Comparison of ENCODE assay signal across 8 cellular contexts in genomic region chr12:95942106-95942531, GRCh38. TPM values are rescaled to one million over a fixed set of nuclear protein-coding genes. Genes with fewer than 3 reads are reported as not detected.
DNase-seq lines count a peak whose midpoint lies in the region; ATAC-seq and TF ChIP-seq lines count a peak whose summit lies in the region.

No MANE protein-coding gene starts in this region.

- no peak for ATAC-seq in GM23338
- no peak for ATAC-seq in stimulated activated naive CD8-positive, alpha-beta T cell treated with anti-CD3 and anti-CD28 coated beads, Interleukin-15, amount 100 ng/mL, for 72 hours
- no peak for ATAC-seq in GM18858 (IDR thresholded peaks at IDR 0.05; ENCODE audit: unreplicated experiment)

- H3K36me3 ChIP-seq in GM23338 (ENCODE audit: insufficient read depth) (no peaks in the 10 kb centered on the region), iPS-15b (ENCODE audit: control insufficient read depth, insufficient read depth, low read length) (no peaks in the 10 kb centered on the region)

- peak overlapping the region; percentile 82 for H3K4me2 ChIP-seq in GM23338

- H3K79me2 ChIP-seq in GM23338 (replicated peaks; ENCODE audit: insufficient read depth): no peaks in the 10 kb centered on the region

- no peaks in the 10 kb centered on the region for H3K9me2 ChIP-seq in GM23338 (ENCODE audit: insufficient read depth)

- H3K9me3 Mint-ChIP-seq in GM23338: peaks cover 7% of the 10 kb centered on the region; the same call in 2 of the 3 replicates
- no peaks in the 10 kb centered on the region for H3K9me3 Mint-ChIP-seq in activated T-helper 1 cell treated with anti-CD3 and anti-CD28 coated beads, Interleukin-12 subunit alpha, Interleukin-12 subunit beta, Interleukin-2, Interleukin-4 antibody, amounts not matched to agents 30 ng/mL and 10 ng/mL and 1 ng/mL, durations not matched to agents 14 hours and 24 hours and 36 hours
- H3K9me3 Mint-ChIP-seq in stimulated activated naive CD8-positive, alpha-beta T cell treated with anti-CD3 and anti-CD28 coated beads, Interleukin-15, amount 100 ng/mL, for 72 hours: no peaks in the 10 kb centered on the region

- H3K27me3 ChIP-seq in GM23338 (ENCODE audit: insufficient read depth): peaks cover 25% of the 10 kb centered on the region
- peaks cover 8% of the 10 kb centered on the region for H3K27me3 ChIP-seq in iPS-15b (ENCODE audit: control insufficient read depth, insufficient read depth, low read length)

- no peaks in the 10 kb centered on the region for H4K20me1 ChIP-seq in GM23338 (replicated peaks; ENCODE audit: insufficient read depth)

- intact Hi-C loops in activated T-helper 1 cell treated with anti-CD3 and anti-CD28 coated beads, Interleukin-12 subunit alpha, Interleukin-12 subunit beta, Interleukin-2, Interleukin-4 antibody, amounts not matched to agents 30 ng/mL and 10 ng/mL and 1 ng/mL, durations not matched to agents 14 hours and 24 hours and 36 hours (cut with micrococcal nuclease): loop anchor here (2.0 to 10.0 kb wide), 12 partner anchors 23 to 965 kb away; partner anchors contain the start of genes LTA4H, METAP2, NDUFA12 and NEDD1

- peak overlapping the region; percentile 99 for H2AFZ ChIP-seq in GM23338

- H3K36me3 Mint-ChIP-seq in GM23338 (ENCODE audit: low read depth): peaks cover 4% of the 10 kb centered on the region; the same call in 1 of the 3 replicates
- H3K36me3 Mint-ChIP-seq in activated T-helper 1 cell treated with anti-CD3 and anti-CD28 coated beads, Interleukin-12 subunit alpha, Interleukin-12 subunit beta, Interleukin-2, Interleukin-4 antibody, amounts not matched to agents 30 ng/mL and 10 ng/mL and 1 ng/mL, durations not matched to agents 14 hours and 24 hours and 36 hours (ENCODE audit: low read depth): no peaks in the 10 kb centered on the region

- peaks cover 8% of the 10 kb centered on the region; the same call in 2 of the 3 replicates for H3K4me1 Mint-ChIP-seq in GM23338
- peaks cover 5% of the 10 kb centered on the region for H3K4me1 Mint-ChIP-seq in activated T-helper 1 cell treated with anti-CD3 and anti-CD28 coated beads, Interleukin-12 subunit alpha, Interleukin-12 subunit beta, Interleukin-2, Interleukin-4 antibody, amounts not matched to agents 30 ng/mL and 10 ng/mL and 1 ng/mL, durations not matched to agents 14 hours and 24 hours and 36 hours (ENCODE audit: low read depth)
- peaks cover 10% of the 10 kb centered on the region for H3K4me1 Mint-ChIP-seq in stimulated activated naive CD8-positive, alpha-beta T cell treated with anti-CD3 and anti-CD28 coated beads, Interleukin-15, amount 100 ng/mL, for 72 hours

- no peak for TF ChIP-seq CTCF in GM23338 (conservative IDR thresholded peaks at IDR 0.05; ENCODE audit: low read depth in 2 of 2)

- H3K27ac ChIP-seq in GM23338 (ENCODE audit: low read depth): no peak overlapping the region

- no peaks in the 10 kb centered on the region for H3K9me3 ChIP-seq in iPS-15b (ENCODE audit: control insufficient read depth, insufficient read depth, low read length)

- peaks cover 20% of the 10 kb centered on the region for H3K27me3 Mint-ChIP-seq in GM23338 (ENCODE audit: insufficient read depth, low read depth, poor library complexity)
- H3K27me3 Mint-ChIP-seq in activated T-helper 1 cell treated with anti-CD3 and anti-CD28 coated beads, Interleukin-12 subunit alpha, Interleukin-12 subunit beta, Interleukin-2, Interleukin-4 antibody, amounts not matched to agents 30 ng/mL and 10 ng/mL and 1 ng/mL, durations not matched to agents 14 hours and 24 hours and 36 hours (ENCODE audit: insufficient read depth): peaks cover 24% of the 10 kb centered on the region
- no peaks in the 10 kb centered on the region for H3K27me3 Mint-ChIP-seq in stimulated activated naive CD8-positive, alpha-beta T cell treated with anti-CD3 and anti-CD28 coated beads, Interleukin-15, amount 100 ng/mL, for 72 hours

- DNase-seq in AG20443 (ENCODE audit: low spot score): peak; percentile 13
- DNase-seq in GM23338 (ENCODE audit: low spot score): peak; percentile 80
- no peak for DNase-seq in activated T-helper 1 cell treated with anti-CD3 and anti-CD28 coated beads, Interleukin-12 subunit alpha, Interleukin-12 subunit beta, Interleukin-2, Interleukin-4 antibody, amounts not matched to agents 30 ng/mL and 10 ng/mL and 1 ng/mL, durations not matched to agents 14 hours and 24 hours and 36 hours (ENCODE audit: low spot score)
- DNase-seq in stimulated activated naive CD8-positive, alpha-beta T cell treated with anti-CD3 and anti-CD28 coated beads, Interleukin-15, amount 100 ng/mL, for 72 hours: peak in 1 of 2 donors; percentile 11
- no peak for DNase-seq in OCI-M2 (lab: John Stamatoyannopoulos, UW; ENCODE audit: unreplicated experiment)
- DNase-seq in NOMO-1 treated with DMSO at 0.1 percent for 48 hours (lab: John Stamatoyannopoulos, UW; ENCODE audit: unreplicated experiment): no peak

- H3K27ac Mint-ChIP-seq in GM23338: no peak overlapping the region
- no peak overlapping the region for H3K27ac Mint-ChIP-seq in activated T-helper 1 cell treated with anti-CD3 and anti-CD28 coated beads, Interleukin-12 subunit alpha, Interleukin-12 subunit beta, Interleukin-2, Interleukin-4 antibody, amounts not matched to agents 30 ng/mL and 10 ng/mL and 1 ng/mL, durations not matched to agents 14 hours and 24 hours and 36 hours
- H3K27ac Mint-ChIP-seq in stimulated activated naive CD8-positive, alpha-beta T cell treated with anti-CD3 and anti-CD28 coated beads, Interleukin-15, amount 100 ng/mL, for 72 hours: peak overlapping the region; percentile 91 to 97

- H3K4me3 ChIP-seq in GM23338 (peak overlapping the region; percentile 90), iPS-15b (ENCODE audit: low read depth, low read length) (peak overlapping the region; percentile 89)

- H3F3A ChIP-seq in GM23338 (replicated peaks; ENCODE audit: low read depth): no peaks in the 10 kb centered on the region

- peak overlapping the region; percentile 92 for H3K4me3 Mint-ChIP-seq in GM23338
- peak overlapping the region; percentile 92 for H3K4me3 Mint-ChIP-seq in activated T-helper 1 cell treated with anti-CD3 and anti-CD28 coated beads, Interleukin-12 subunit alpha, Interleukin-12 subunit beta, Interleukin-2, Interleukin-4 antibody, amounts not matched to agents 30 ng/mL and 10 ng/mL and 1 ng/mL, durations not matched to agents 14 hours and 24 hours and 36 hours
- peak overlapping the region; percentile 89 to 95 for H3K4me3 Mint-ChIP-seq in stimulated activated naive CD8-positive, alpha-beta T cell treated with anti-CD3 and anti-CD28 coated beads, Interleukin-15, amount 100 ng/mL, for 72 hours

- H3K4me1 ChIP-seq in GM23338 (ENCODE audit: insufficient read depth) (peaks cover 4% of the 10 kb centered on the region; the same call in 1 of the 2 replicates), iPS-15b (ENCODE audit: control insufficient read depth, insufficient read depth, low read length) (no peaks in the 10 kb centered on the region)

- peak overlapping the region; percentile 66 for H3K9ac ChIP-seq in iPS-15b (ENCODE audit: low read depth, low read length)

TF ChIP-seq in GM23338, 12 proteins besides CTCF, POLR2A, EP300 and RAD21 (continues in another document):
- no peak for TF ChIP-seq EZH2 (IDR thresholded peaks at IDR 0.05; ENCODE audit: low read depth, unreplicated experiment)
- TF ChIP-seq ZNF114 (CRISPR knock-in tag; IDR thresholded peaks at IDR 0.05): no peak

RNA-seq across cellular contexts. Expression of gene CCDC38, which starts 0.3 kb away (rescaled TPM):
- not detected in 2 replicates for total RNA-seq in GM23338 (2014; rRNA removed; shearing (Covaris generic))
- polyA plus RNA-seq in GM23338 (2016; fragmentation: Nextera tagmentation; extraction: Ambion mirVana): not detected in 2 replicates
- total RNA-seq in activated T-helper 1 cell treated with anti-CD3 and anti-CD28 coated beads, Interleukin-12 subunit alpha, Interleukin-12 subunit beta, Interleukin-2, Interleukin-4 antibody, amounts not matched to agents 30 ng/mL and 10 ng/mL and 1 ng/mL, durations not matched to agents 14 hours and 24 hours and 36 hours: not detected in 2 replicates

RNA-seq across cellular contexts. Expression of gene AMDHD1, which starts 1.0 kb away (rescaled TPM):
- total RNA-seq in GM23338 (2014; rRNA removed; shearing (Covaris generic)): 0.19 and 0.21 TPM in 2 replicates
- 0.24 TPM in 1 of 2 replicates, not detected in the other for polyA plus RNA-seq in GM23338 (2016; fragmentation: Nextera tagmentation; extraction: Ambion mirVana)
- 0.21 and 0.27 TPM in 2 replicates for total RNA-seq in activated T-helper 1 cell treated with anti-CD3 and anti-CD28 coated beads, Interleukin-12 subunit alpha, Interleukin-12 subunit beta, Interleukin-2, Interleukin-4 antibody, amounts not matched to agents 30 ng/mL and 10 ng/mL and 1 ng/mL, durations not matched to agents 14 hours and 24 hours and 36 hours

RNA-seq across cellular contexts. Expression of gene HAL, which starts 54.0 kb away (rescaled TPM):
- 0.17 TPM in 1 of 2 replicates, not detected in the other for total RNA-seq in GM23338 (2014; rRNA removed; shearing (Covaris generic))
- 0.24 TPM in 1 of 2 replicates, not detected in the other for polyA plus RNA-seq in GM23338 (2016; fragmentation: Nextera tagmentation; extraction: Ambion mirVana)
- 0.37 and 0.65 TPM in 2 replicates for total RNA-seq in activated T-helper 1 cell treated with anti-CD3 and anti-CD28 coated beads, Interleukin-12 subunit alpha, Interleukin-12 subunit beta, Interleukin-2, Interleukin-4 antibody, amounts not matched to agents 30 ng/mL and 10 ng/mL and 1 ng/mL, durations not matched to agents 14 hours and 24 hours and 36 hours

Comparison
In these comparisons a context has a peak if more than half of its experiments do, and no peak if none do; other contexts are left out.
1. DNase-seq: peak in AG20443 (single experiment) and GM23338 (single experiment); none in activated T-helper 1 cell treated with anti-CD3 and anti-CD28 coated beads, Interleukin-12 subunit alpha, Interleukin-12 subunit beta, Interleukin-2, Interleukin-4 antibody, amounts not matched to agents 30 ng/mL and 10 ng/mL and 1 ng/mL, durations not matched to agents 14 hours and 24 hours and 36 hours (single experiment), OCI-M2 (single experiment) and NOMO-1 treated with DMSO at 0.1 percent for 48 hours (single experiment).
2. H3K27ac Mint-ChIP-seq: peak in stimulated activated naive CD8-positive, alpha-beta T cell treated with anti-CD3 and anti-CD28 coated beads, Interleukin-15, amount 100 ng/mL, for 72 hours (2 of 2); none in GM23338 (single experiment) and activated T-helper 1 cell treated with anti-CD3 and anti-CD28 coated beads, Interleukin-12 subunit alpha, Interleukin-12 subunit beta, Interleukin-2, Interleukin-4 antibody, amounts not matched to agents 30 ng/mL and 10 ng/mL and 1 ng/mL, durations not matched to agents 14 hours and 24 hours and 36 hours (single experiment).
3. Peak in every context shown above with its lines, with median percentiles within 50 percentile points of each other: H3K4me3 Mint-ChIP-seq.